ENCODE assay signal across 17 cellular contexts in the genomic region with DNA sequence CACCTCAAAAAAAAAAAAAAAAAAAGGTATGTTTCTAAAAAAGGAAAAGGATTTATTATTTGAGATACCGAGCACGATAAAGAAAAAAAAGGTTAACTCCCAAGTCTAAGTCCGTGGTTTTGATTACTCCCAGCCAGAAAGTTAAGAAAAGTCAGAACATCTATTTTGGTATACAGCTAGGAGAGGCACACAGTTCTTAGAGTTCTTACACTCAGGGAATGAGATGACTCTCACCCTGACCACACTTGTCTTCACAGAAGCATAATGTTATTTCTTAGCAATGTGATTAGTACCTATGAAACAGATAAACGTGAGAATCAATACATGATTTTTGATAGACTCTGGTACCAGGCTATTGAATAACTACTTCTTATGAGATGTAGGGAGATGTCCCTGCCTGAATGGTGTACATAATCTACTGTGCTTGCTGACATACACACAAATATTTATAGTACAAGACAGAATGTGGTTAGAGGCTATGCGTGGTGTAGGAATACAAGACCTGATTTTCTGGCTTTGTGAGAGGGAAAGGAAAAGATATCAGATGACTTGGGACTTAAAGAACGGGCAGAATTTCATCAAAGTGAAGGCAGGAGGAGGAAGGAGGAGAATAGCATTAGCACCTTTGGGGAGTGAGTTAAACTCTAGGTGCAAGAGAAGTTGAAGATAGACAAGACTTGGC. TPM values are rescaled to one million over a fixed set of nuclear protein-coding genes. Genes with fewer than 3 reads are reported as not detected.
DNase-seq lines count a peak whose midpoint lies in the region; ATAC-seq and TF ChIP-seq lines count a peak whose summit lies in the region.
"Had no signal": no experiment of that assay in that cellular context is flagged by ENCODE, and none has a peak within 500 bp of the region (broad histone marks: within the 10 kb centered on the region; RNA-seq: fewer than 3 reads in every experiment).

No MANE protein-coding gene starts in this region.

- H3K56ac ChIP-seq in mesendoderm (ENCODE audit: low read length) = no peak overlapping the region

- no peak for TF ChIP-seq CTCF in activated CD8-positive, alpha-beta T cell treated with anti-CD3 and anti-CD28 coated beads for 36 hours (IDR thresholded peaks at IDR 0.05)
- TF ChIP-seq CTCF in foreskin keratinocyte (conservative IDR thresholded peaks at IDR 0.05) = no peak
- no peak for TF ChIP-seq CTCF in suprapubic skin (IDR thresholded peaks at IDR 0.05)
- no peak for TF ChIP-seq CTCF in endodermal cell (conservative IDR thresholded peaks at IDR 0.05)

- no peaks in the 10 kb centered on the region for H3K9me3 Mint-ChIP-seq in activated CD8-positive, alpha-beta T cell treated with anti-CD3 and anti-CD28 coated beads for 36 hours
- H3K9me3 Mint-ChIP-seq in activated CD8-positive, alpha-beta T cell treated with anti-CD3 and anti-CD28 coated beads, Interleukin-2, amount 10 ng/mL, durations not matched to agents 7 days and 5 days (ENCODE audit: insufficient read depth) = no peaks in the 10 kb centered on the region
- no peaks in the 10 kb centered on the region for H3K9me3 Mint-ChIP-seq in T-helper 2 cell treated with Interferon-gamma antibody and Interleukin-4, amounts not matched to agents 5 μg/mL and 100 μg/mL, for 36 hours
- H3K9me3 Mint-ChIP-seq in endodermal cell = no peaks in the 10 kb centered on the region
- H3K9me3 Mint-ChIP-seq: activated naive CD8-positive, alpha-beta T cell treated with anti-CD3 and anti-CD28 coated beads, Interleukin-2, amount 10 ng/mL, durations not matched to agents 7 days and 5 days had no signal

- WGBS in suprapubic skin = 43% methylated on average over 6 of the region's 6 CpGs
- WGBS in aorta, 2 donors = 30 to 32% methylated on average over 6 of the region's 6 CpGs
- WGBS in mesendoderm (ENCODE audit: extremely low coverage, insufficient coverage, low lambda C conversion rate) = no CpG with 5 or more reads among the region's 6 CpGs
- 81 to 83% methylated on average over 5 to 6 of the region's 6 CpGs for WGBS in endodermal cell (ENCODE audit: insufficient coverage in 1 of 2, insufficient read length in 1 of 2), 2 experiments

- no peak overlapping the region for H3K23ac ChIP-seq in mesendoderm (ENCODE audit: low read length)

- POLR2A ChIA-PET in activated CD8-positive, alpha-beta T cell treated with anti-CD3 and anti-CD28 coated beads for 36 hours (lab: Charles Lee) = no interaction called here
- POLR2A ChIA-PET in activated CD8-positive, alpha-beta T cell treated with anti-CD3 and anti-CD28 coated beads, Interleukin-2, amount 10 ng/mL, durations not matched to agents 7 days and 5 days (lab: Charles Lee) = no interaction called here

- H3K79me1 ChIP-seq in mesendoderm (ENCODE audit: low read length) = no peaks in the 10 kb centered on the region

- H2BK15ac ChIP-seq in mesendoderm (replicated peaks; ENCODE audit: low read depth) = no peak overlapping the region

- intact Hi-C loops in activated CD8-positive, alpha-beta T cell treated with anti-CD3 and anti-CD28 coated beads for 36 hours (cut with micrococcal nuclease) = no loop called here
- intact Hi-C loops in aorta (cut with DNase I) = no loop called here

- H4K8ac ChIP-seq in mesendoderm (ENCODE audit: low read depth, low read length) = no peak overlapping the region

- peak overlapping the region; percentile 18 for H3K27ac Mint-ChIP-seq in activated CD8-positive, alpha-beta T cell treated with anti-CD3 and anti-CD28 coated beads for 36 hours
- H3K27ac Mint-ChIP-seq in activated CD8-positive, alpha-beta T cell treated with anti-CD3 and anti-CD28 coated beads, Interleukin-2, amount 10 ng/mL, durations not matched to agents 7 days and 5 days = no peak overlapping the region
- H3K27ac Mint-ChIP-seq in T-helper 2 cell treated with Interferon-gamma antibody and Interleukin-4, amounts not matched to agents 5 μg/mL and 100 μg/mL, for 36 hours = peak overlapping the region; percentile 65
- no peak overlapping the region for H3K27ac Mint-ChIP-seq in endodermal cell
- H3K27ac Mint-ChIP-seq: activated naive CD8-positive, alpha-beta T cell treated with anti-CD3 and anti-CD28 coated beads, Interleukin-2, amount 10 ng/mL, durations not matched to agents 7 days and 5 days had no signal

- H3K27ac ChIP-seq in foreskin keratinocyte = peak overlapping the region; percentile 25
- H3K27ac ChIP-seq in suprapubic skin = peak overlapping the region; percentile 76
- no peak overlapping the region for H3K27ac ChIP-seq in aorta (ENCODE audit: low read depth in 1 of 2, low read length in 2 of 2)
- H3K27ac ChIP-seq in mesendoderm (ENCODE audit: low read depth, low read length) = no peak overlapping the region
- no peak overlapping the region for H3K27ac ChIP-seq in endodermal cell (ENCODE audit: low read depth, low read length)
- H3K27ac ChIP-seq: gastroesophageal sphincter, testis had no signal

- no peak overlapping the region for H4K5ac ChIP-seq in mesendoderm (ENCODE audit: low read length)

- H3K4me3 ChIP-seq in suprapubic skin (no peak overlapping the region), aorta (ENCODE audit: low read length in 2 of 2) (no peak overlapping the region), mesendoderm (ENCODE audit: low read length) (no peak overlapping the region), endodermal cell (ENCODE audit: low read length) (no peak overlapping the region)
- H3K4me3 ChIP-seq: gastroesophageal sphincter, testis had no signal

- H3K4me1 ChIP-seq in foreskin keratinocyte = peaks cover 54% of the 10 kb centered on the region
- peaks cover 67% of the 10 kb centered on the region for H3K4me1 ChIP-seq in suprapubic skin
- peaks cover 4 to 11% of the 10 kb centered on the region in 2 donors for H3K4me1 ChIP-seq in aorta (ENCODE audit: control insufficient read depth in 1 of 2, insufficient read depth in 2 of 2, low read length in 2 of 2)
- H3K4me1 ChIP-seq in mesendoderm (ENCODE audit: control insufficient read depth, low read depth, low read length) = no peaks in the 10 kb centered on the region
- no peaks in the 10 kb centered on the region for H3K4me1 ChIP-seq in endodermal cell (ENCODE audit: control insufficient read depth, insufficient read depth, low read length)

- H3K4me1 Mint-ChIP-seq in activated CD8-positive, alpha-beta T cell treated with anti-CD3 and anti-CD28 coated beads for 36 hours (ENCODE audit: low read depth) = peaks cover 53% of the 10 kb centered on the region
- peaks cover 20% of the 10 kb centered on the region for H3K4me1 Mint-ChIP-seq in activated CD8-positive, alpha-beta T cell treated with anti-CD3 and anti-CD28 coated beads, Interleukin-2, amount 10 ng/mL, durations not matched to agents 7 days and 5 days (ENCODE audit: low read depth)
- peaks cover 48% of the 10 kb centered on the region for H3K4me1 Mint-ChIP-seq in T-helper 2 cell treated with Interferon-gamma antibody and Interleukin-4, amounts not matched to agents 5 μg/mL and 100 μg/mL, for 36 hours (ENCODE audit: low read depth)
- peaks cover 9% of the 10 kb centered on the region for H3K4me1 Mint-ChIP-seq in endodermal cell

- no peaks in the 10 kb centered on the region for H3K79me2 ChIP-seq in mesendoderm (ENCODE audit: control insufficient read depth, insufficient read depth, low read length)

- ATAC-seq in activated CD8-positive, alpha-beta T cell treated with anti-CD3 and anti-CD28 coated beads for 36 hours = peak; percentile 50
- ATAC-seq in activated CD8-positive, alpha-beta T cell treated with anti-CD3 and anti-CD28 coated beads, Interleukin-2, amount 10 ng/mL, durations not matched to agents 7 days and 5 days = no peak
- ATAC-seq in foreskin keratinocyte = peak; percentile 7
- no peak for ATAC-seq in aorta (ENCODE audit: low FRiP score)
- ATAC-seq: gastroesophageal sphincter, sciatic nerve had no signal

- CTCF ChIA-PET in activated CD8-positive, alpha-beta T cell treated with anti-CD3 and anti-CD28 coated beads for 36 hours (lab: Charles Lee) = interaction anchor here (0.6 kb wide), 1 partner anchor 510 kb away, joined by 3 read pairs; a partner anchor contains a TSS
- CTCF ChIA-PET in activated CD8-positive, alpha-beta T cell treated with anti-CD3 and anti-CD28 coated beads, Interleukin-2, amount 10 ng/mL, durations not matched to agents 7 days and 5 days (lab: Charles Lee) = no interaction called here

- H3K27me3 Mint-ChIP-seq in activated CD8-positive, alpha-beta T cell treated with anti-CD3 and anti-CD28 coated beads for 36 hours = no peaks in the 10 kb centered on the region
- H3K27me3 Mint-ChIP-seq in activated CD8-positive, alpha-beta T cell treated with anti-CD3 and anti-CD28 coated beads, Interleukin-2, amount 10 ng/mL, durations not matched to agents 7 days and 5 days (ENCODE audit: low read depth) = no peaks in the 10 kb centered on the region
- no peaks in the 10 kb centered on the region for H3K27me3 Mint-ChIP-seq in T-helper 2 cell treated with Interferon-gamma antibody and Interleukin-4, amounts not matched to agents 5 μg/mL and 100 μg/mL, for 36 hours (ENCODE audit: low read depth)
- no peaks in the 10 kb centered on the region for H3K27me3 Mint-ChIP-seq in endodermal cell (ENCODE audit: insufficient read depth)
- H3K27me3 Mint-ChIP-seq: activated naive CD8-positive, alpha-beta T cell treated with anti-CD3 and anti-CD28 coated beads, Interleukin-2, amount 10 ng/mL, durations not matched to agents 7 days and 5 days had no signal

- H3K4me3 Mint-ChIP-seq in activated CD8-positive, alpha-beta T cell treated with anti-CD3 and anti-CD28 coated beads for 36 hours = no peak overlapping the region
- H3K4me3 Mint-ChIP-seq in activated CD8-positive, alpha-beta T cell treated with anti-CD3 and anti-CD28 coated beads, Interleukin-2, amount 10 ng/mL, durations not matched to agents 7 days and 5 days = no peak overlapping the region
- peak overlapping the region; percentile 37 for H3K4me3 Mint-ChIP-seq in T-helper 2 cell treated with Interferon-gamma antibody and Interleukin-4, amounts not matched to agents 5 μg/mL and 100 μg/mL, for 36 hours
- H3K4me3 Mint-ChIP-seq in endodermal cell = no peak overlapping the region
- H3K4me3 Mint-ChIP-seq: activated naive CD8-positive, alpha-beta T cell treated with anti-CD3 and anti-CD28 coated beads, Interleukin-2, amount 10 ng/mL, durations not matched to agents 7 days and 5 days had no signal

- H2AK5ac ChIP-seq in mesendoderm (ENCODE audit: low read length) = no peak overlapping the region

- TF ChIP-seq EP300 in suprapubic skin (IDR thresholded peaks at IDR 0.05) = no peak

- no peak for TF ChIP-seq POLR2A in suprapubic skin (IDR thresholded peaks at IDR 0.05)

- no peak overlapping the region for H3K4me2 ChIP-seq in mesendoderm (ENCODE audit: low read length)

- no peak overlapping the region for H2BK120ac ChIP-seq in mesendoderm (ENCODE audit: low read depth, low read length)

- H2BK5ac ChIP-seq in mesendoderm (ENCODE audit: low read length) = no peak overlapping the region

- no peak overlapping the region for H3K18ac ChIP-seq in mesendoderm (ENCODE audit: low read length)

- DNase-seq in activated CD8-positive, alpha-beta T cell treated with anti-CD3 and anti-CD28 coated beads for 36 hours = no peak
- DNase-seq in activated CD8-positive, alpha-beta T cell treated with anti-CD3 and anti-CD28 coated beads, Interleukin-2, amount 10 ng/mL, durations not matched to agents 7 days and 5 days = no peak
- DNase-seq in T-helper 2 cell treated with Interferon-gamma antibody and Interleukin-4, amounts not matched to agents 5 μg/mL and 100 μg/mL, for 36 hours (ENCODE audit: low spot score) = no peak
- DNase-seq in foreskin keratinocyte (peak in 1 of 2 donors; percentile 74), suprapubic skin (ENCODE audit: low spot score in 2 of 2) (no peak), aorta (no peak), mesendoderm (no peak), endodermal cell (no peak)
- DNase-seq: ACHN; activated CD4-positive, alpha-beta T cell treated with anti-CD3 and anti-CD28 coated beads, Interleukin-2, amount 50 U/mL, for 48 hours; activated naive CD8-positive, alpha-beta T cell treated with anti-CD3 and anti-CD28 coated beads, Interleukin-2, amount 10 ng/mL, durations not matched to agents 7 days and 5 days; dermis blood vessel endothelial cell; kidney; NCI-H1092; testis had no signal

- no peaks in the 10 kb centered on the region for H3K9me3 ChIP-seq in suprapubic skin
- no peaks in the 10 kb centered on the region for H3K9me3 ChIP-seq in aorta (ENCODE audit: control insufficient read depth, low read length)
- H3K9me3 ChIP-seq in endodermal cell (ENCODE audit: control insufficient read depth, low read length) = no peaks in the 10 kb centered on the region
- H3K9me3 ChIP-seq: gastroesophageal sphincter, testis had no signal

- no peak overlapping the region for H3K9ac ChIP-seq in mesendoderm (ENCODE audit: low read length)
- no peak overlapping the region for H3K9ac ChIP-seq in endodermal cell (ENCODE audit: extremely low read depth, low read length, poor library complexity, severe bottlenecking)

- H3K36me3 Mint-ChIP-seq in activated CD8-positive, alpha-beta T cell treated with anti-CD3 and anti-CD28 coated beads for 36 hours (ENCODE audit: low read depth) = peaks cover 3% of the 10 kb centered on the region
- peaks cover 2% of the 10 kb centered on the region for H3K36me3 Mint-ChIP-seq in activated CD8-positive, alpha-beta T cell treated with anti-CD3 and anti-CD28 coated beads, Interleukin-2, amount 10 ng/mL, durations not matched to agents 7 days and 5 days (ENCODE audit: low read depth)
- H3K36me3 Mint-ChIP-seq in T-helper 2 cell treated with Interferon-gamma antibody and Interleukin-4, amounts not matched to agents 5 μg/mL and 100 μg/mL, for 36 hours (ENCODE audit: low read depth) = peaks cover 9% of the 10 kb centered on the region
- H3K36me3 Mint-ChIP-seq in endodermal cell (ENCODE audit: low read depth) = peaks cover 3% of the 10 kb centered on the region

- H3K27me3 ChIP-seq in foreskin keratinocyte = no peaks in the 10 kb centered on the region
- no peaks in the 10 kb centered on the region for H3K27me3 ChIP-seq in suprapubic skin
- H3K27me3 ChIP-seq in aorta (ENCODE audit: control insufficient read depth in 1 of 2, insufficient read depth in 2 of 2, low read length in 1 of 2) = no peaks in the 10 kb centered on the region
- no peaks in the 10 kb centered on the region for H3K27me3 ChIP-seq in mesendoderm (ENCODE audit: insufficient read depth, low read length, poor library complexity)
- no peaks in the 10 kb centered on the region for H3K27me3 ChIP-seq in endodermal cell (ENCODE audit: control insufficient read depth, insufficient read depth, low read length, poor library complexity, severe bottlenecking)
- H3K27me3 ChIP-seq: gastroesophageal sphincter, testis had no signal

- no peaks in the 10 kb centered on the region for H3K36me3 ChIP-seq in suprapubic skin
- H3K36me3 ChIP-seq in aorta (ENCODE audit: control insufficient read depth in 1 of 2, insufficient read depth in 2 of 2, low read length in 1 of 2) = no peaks in the 10 kb centered on the region
- H3K36me3 ChIP-seq in mesendoderm (ENCODE audit: control insufficient read depth, insufficient read depth, low read length) = no peaks in the 10 kb centered on the region
- H3K36me3 ChIP-seq in endodermal cell (ENCODE audit: control insufficient read depth, insufficient read depth, low read length) = no peaks in the 10 kb centered on the region

- no peak overlapping the region for H3K4ac ChIP-seq in mesendoderm (ENCODE audit: low read depth, low read length)

RNA-seq across cellular contexts. Expression of a gene that starts 31.6 kb away (rescaled TPM):
- 10 to 100 TPM; 44.2 to 45.5 TPM for total RNA-seq in activated CD8-positive, alpha-beta T cell treated with anti-CD3 and anti-CD28 coated beads for 36 hours
- total RNA-seq in activated CD8-positive, alpha-beta T cell treated with anti-CD3 and anti-CD28 coated beads, Interleukin-2, amount 10 ng/mL, durations not matched to agents 7 days and 5 days = 10 to 100 TPM; 19.4 to 19.9 TPM
- total RNA-seq in foreskin keratinocyte (512 and 582 TPM in 2 replicates), suprapubic skin (100 to 1,000 TPM in 1 of 4 donors, 10 to 100 TPM in 3; 66.6 to 105 (median 89.6) TPM), aorta (100 to 1,000 TPM; 131 to 177 TPM), endodermal cell (10 to 100 TPM; 20.1 to 26.0 TPM)
- polyA plus RNA-seq in foreskin keratinocyte (244 and 245 TPM in 2 replicates), aorta (100 to 1,000 TPM in 1 of 2 donors, 10 to 100 TPM in 1; 35.9 to 148 TPM)
- polyA plus RNA-seq in mesendoderm (2013, experiment 1 of 2) = 94.9 TPM
- polyA plus RNA-seq in mesendoderm (2013, experiment 2 of 2) = 93.3 TPM
- polyA plus RNA-seq in endodermal cell (2013, experiment 1 of 2) = 28.6 TPM
- polyA plus RNA-seq in endodermal cell (2013, experiment 2 of 2) = 26.3 TPM

Comparison
In these comparisons a context has a peak if more than half of its experiments do, and no peak if none do; other contexts are left out.
1. ATAC-seq: peak in activated CD8-positive, alpha-beta T cell treated with anti-CD3 and anti-CD28 coated beads for 36 hours (single experiment) and foreskin keratinocyte (single experiment); none in activated CD8-positive, alpha-beta T cell treated with anti-CD3 and anti-CD28 coated beads, Interleukin-2, amount 10 ng/mL, durations not matched to agents 7 days and 5 days (single experiment) and aorta (single experiment).
2. H3K27ac Mint-ChIP-seq: peak in activated CD8-positive, alpha-beta T cell treated with anti-CD3 and anti-CD28 coated beads for 36 hours (single experiment) and T-helper 2 cell treated with Interferon-gamma antibody and Interleukin-4, amounts not matched to agents 5 μg/mL and 100 μg/mL, for 36 hours (single experiment); none in activated CD8-positive, alpha-beta T cell treated with anti-CD3 and anti-CD28 coated beads, Interleukin-2, amount 10 ng/mL, durations not matched to agents 7 days and 5 days (single experiment) and endodermal cell (single experiment).
3. H3K27ac ChIP-seq: peak in foreskin keratinocyte (single experiment) and suprapubic skin (single experiment); none in aorta (0 of 2), mesendoderm (single experiment) and endodermal cell (single experiment).